13 cellular contexts compared by ENCODE assay signal in genomic region chr5:174750720-174751119, GRCh38. TPM values are rescaled to one million over a fixed set of nuclear protein-coding genes. Genes with fewer than 3 reads are reported as not detected.
DNase-seq lines count a peak whose midpoint lies in the region; ATAC-seq and TF ChIP-seq lines count a peak whose summit lies in the region.
"Had no signal": no experiment of that assay in that cellular context is flagged by ENCODE, and none has a peak within 500 bp of the region (broad histone marks: within the 10 kb centered on the region; RNA-seq: fewer than 3 reads in every experiment).

No MANE protein-coding gene starts in this region.

- CTCF ChIA-PET in AG04449 (lab: Yijun Ruan, JAX), result interaction anchor here (0.7 to 5.4 kb wide), 5 partner anchors 41 to 707 kb away, joined by 3 to 37 read pairs (median 3); no protein-coding TSS in a partner anchor

- no peaks in the 10 kb centered on the region for H3K9me3 ChIP-seq in MG63

- peak; percentile 17 for DNase-seq in AG04449 (ENCODE audit: low read depth, low spot score)
- no peak for DNase-seq in MG63
- no peak for DNase-seq in endothelial cell (ENCODE audit: low spot score)
- no peak for DNase-seq in activated gamma-delta T cell (lab: John Stamatoyannopoulos, UW)
- no peak for DNase-seq in NCI-H526 treated with DMSO at 0.1 percent for 48 hours (lab: John Stamatoyannopoulos, UW)
- no peak for DNase-seq in activated naive CD4-positive, alpha-beta T cell treated with anti-CD3 and anti-CD28 coated beads, Interleukin-2, amount 50 U/mL, for 72 hours (ENCODE audit: low spot score in 2 of 2)
- no peak for DNase-seq in NCI-H1105 (lab: John Stamatoyannopoulos, UW)
- DNase-seq: NCI-H2029 treated with DMSO at 0.1 percent for 48 hours; SHP77 treated with DMSO at 0.1 percent for 48 hours; stimulated activated CD4-positive, alpha-beta T cell treated with anti-CD3 and anti-CD28 coated beads, Interleukin-4, amount 100 ng/mL, for 1 hour had no signal

- H3K9me3 Mint-ChIP-seq in endothelial cell (ENCODE audit: unreplicated experiment) (no peaks in the 10 kb centered on the region), nephron (no peaks in the 10 kb centered on the region)
- H3K9me3 Mint-ChIP-seq in activated naive CD4-positive, alpha-beta T cell treated with anti-CD3 and anti-CD28 coated beads, Interleukin-2, amount 50 U/mL, for 72 hours, result no peaks in the 10 kb centered on the region
- H3K9me3 Mint-ChIP-seq: activated CD8-positive, alpha-beta T cell treated with anti-CD3 and anti-CD28 coated beads for 36 hours; memory B cell had no signal

- no peaks in the 10 kb centered on the region for H3K4me1 Mint-ChIP-seq in endothelial cell (ENCODE audit: unreplicated experiment)
- H3K4me1 Mint-ChIP-seq in nephron, result peaks cover 9% of the 10 kb centered on the region
- H3K4me1 Mint-ChIP-seq: memory B cell had no signal

- peaks cover 13% of the 10 kb centered on the region for H3K27me3 Mint-ChIP-seq in endothelial cell (ENCODE audit: unreplicated experiment)
- peaks cover 59% of the 10 kb centered on the region for H3K27me3 Mint-ChIP-seq in nephron (ENCODE audit: low read depth)

- no peaks in the 10 kb centered on the region for H3K36me3 Mint-ChIP-seq in endothelial cell (ENCODE audit: low read depth, unreplicated experiment)
- no peaks in the 10 kb centered on the region for H3K36me3 Mint-ChIP-seq in nephron (ENCODE audit: low read depth)
- H3K36me3 Mint-ChIP-seq in activated naive CD4-positive, alpha-beta T cell treated with anti-CD3 and anti-CD28 coated beads, Interleukin-2, amount 50 U/mL, for 72 hours, result peaks cover 0 to 6% of the 10 kb centered on the region in 2 donors
- H3K36me3 Mint-ChIP-seq: memory B cell had no signal

- peak overlapping the region; percentile 81 for H3K4me3 Mint-ChIP-seq in endothelial cell (ENCODE audit: unreplicated experiment)
- H3K4me3 Mint-ChIP-seq in nephron, result peak overlapping the region; percentile 79 to 83 (median 80)
- H3K4me3 Mint-ChIP-seq: activated CD8-positive, alpha-beta T cell treated with anti-CD3 and anti-CD28 coated beads for 36 hours; memory B cell had no signal

- POLR2A ChIA-PET in AG04449 (lab: Yijun Ruan, JAX), result no interaction called here

- TF ChIP-seq CTCF in AG04449 (IDR thresholded peaks at IDR 0.05; ENCODE audit: insufficient read depth, low read length, missing control alignments) (no peak), endothelial cell (IDR thresholded peaks at IDR 0.05; ENCODE audit: unreplicated experiment) (no peak), nephron (IDR thresholded peaks at IDR 0.05; ENCODE audit: unreplicated experiment in 3 of 3) (no peak)

- ATAC-seq in activated naive CD4-positive, alpha-beta T cell treated with anti-CD3 and anti-CD28 coated beads, Interleukin-2, amount 50 U/mL, for 72 hours, result no peak
- ATAC-seq: activated CD8-positive, alpha-beta T cell treated with anti-CD3 and anti-CD28 coated beads for 36 hours had no signal

- H3K36me3 ChIP-seq in MG63, result no peaks in the 10 kb centered on the region

- H3K4me3 ChIP-seq in AG04449 (ENCODE audit: low read depth, low read length), result peak overlapping the region; percentile 49
- peak overlapping the region; percentile 52 for H3K4me3 ChIP-seq in MG63

- peaks cover 5% of the 10 kb centered on the region for H3K27me3 ChIP-seq in MG63

- no peak overlapping the region for H3K27ac Mint-ChIP-seq in endothelial cell (ENCODE audit: unreplicated experiment)
- H3K27ac Mint-ChIP-seq in nephron, result peak overlapping the region in 1 of 3 experiments; percentile 33
- H3K27ac Mint-ChIP-seq in activated naive CD4-positive, alpha-beta T cell treated with anti-CD3 and anti-CD28 coated beads, Interleukin-2, amount 50 U/mL, for 72 hours, result no peak overlapping the region
- H3K27ac Mint-ChIP-seq: activated CD8-positive, alpha-beta T cell treated with anti-CD3 and anti-CD28 coated beads for 36 hours; memory B cell had no signal

RNA-seq across cellular contexts. Expression of gene MSX2, which starts 26.3 kb away (rescaled TPM):
- 8.5 and 10.7 TPM in 2 replicates for total RNA-seq in MG63 (2014; rRNA removed; shearing (Covaris generic); ENCODE audit: low replicate concordance)
- total RNA-seq in endothelial cell (ENCODE audit: unreplicated experiment), result 0.56 TPM
- total RNA-seq in activated naive CD4-positive, alpha-beta T cell treated with anti-CD3 and anti-CD28 coated beads, Interleukin-2, amount 50 U/mL, for 72 hours, result not detected
- total RNA-seq: activated CD8-positive, alpha-beta T cell treated with anti-CD3 and anti-CD28 coated beads for 36 hours had no signal
